Comparison of ENCODE assay signal across 35 cellular contexts in genomic region chr16:46426336-46426735, GRCh38.
"Had no signal": no experiment of that assay in that cellular context is flagged by ENCODE, and none has a peak within 500 bp of the region (broad histone marks: within the 10 kb centered on the region; RNA-seq: fewer than 3 reads in every experiment).

No MANE protein-coding gene starts in this region.

- DNase-seq: Karpas-422, Kasumi-1, MG63, MM.1S, MV-4-11, NCI-H1048, NCI-H1092, NCI-H1092 treated with DMSO at 0.1 percent for 48 hours, NCI-H1105, NCI-H1105 treated with DMSO at 0.1 percent for 48 hours, NCI-H1417, NCI-H1417 treated with DMSO at 0.1 percent for 48 hours, NCI-H1436 treated with DMSO at 0.1 percent for 48 hours, NCI-H146, NCI-H1694, NCI-H1694 treated with DMSO at 0.1 percent for 48 hours, NCI-H187, NCI-H187 treated with DMSO at 0.1 percent for 48 hours, NCI-H1930, NCI-H2029, NCI-H2029 treated with DMSO at 0.1 percent for 48 hours, NCI-H2081, NCI-H2081 treated with DMSO at 0.1 percent for 48 hours, NCI-H2107, NCI-H2171, NCI-H2171 treated with DMSO at 0.1 percent for 48 hours, NCI-H2227 treated with DMSO at 0.1 percent for 48 hours, NCI-H226, NCI-H345, NCI-H446, NCI-H446 treated with DMSO at 0.1 percent for 48 hours, NCI-H510A, NCI-H510A treated with DMSO at 0.1 percent for 48 hours, NCI-H524, NCI-H524 treated with DMSO at 0.1 percent for 48 hours had no signal

- H3K4me3 ChIP-seq: MG63 had no signal

- H3K36me3 ChIP-seq: MG63 had no signal
